19 cellular contexts compared by ENCODE assay signal in genomic region chr11:70206226-70206785, GRCh38. TPM values are rescaled to one million over a fixed set of nuclear protein-coding genes. Genes with fewer than 3 reads are reported as not detected.
A peak's percentile ranks its signal among the peaks of the same experiment; 100 is the strongest.
DNase-seq lines count a peak whose midpoint lies in the region; ATAC-seq and TF ChIP-seq lines count a peak whose summit lies in the region.
"Had no signal": no experiment of that assay in that cellular context is flagged by ENCODE, and none has a peak within 500 bp of the region (broad histone marks: within the 10 kb centered on the region; RNA-seq: fewer than 3 reads in every experiment).

No MANE protein-coding gene starts in this region.

- H3K27me3 ChIP-seq in CD4-positive, alpha-beta memory T cell (ENCODE audit: insufficient read depth, low read length), result no peaks in the 10 kb centered on the region
- no peaks in the 10 kb centered on the region for H3K27me3 ChIP-seq in GM23338 (ENCODE audit: insufficient read depth)
- no peaks in the 10 kb centered on the region for H3K27me3 ChIP-seq in body of pancreas
- H3K27me3 ChIP-seq: gastrocnemius medialis, testis had no signal

- peak overlapping the region in 7 of 8 donors; percentile 21 to 97 (median 94) for H3K4me3 Mint-ChIP-seq in CD4-positive, alpha-beta memory T cell
- H3K4me3 Mint-ChIP-seq in GM23338 (no peak overlapping the region; the same call in 2 of the 3 replicates), natural killer cell (no peak overlapping the region)
- H3K4me3 Mint-ChIP-seq in activated naive CD8-positive, alpha-beta T cell treated with anti-CD3 and anti-CD28 coated beads, Interleukin-2, amount 10 ng/mL, durations not matched to agents 7 days and 5 days, result no peak overlapping the region

- POLR2A ChIA-PET in CD4-positive, alpha-beta memory T cell (lab: Charles Lee; ENCODE audit: partially characterized antibody), result no interaction called here
- POLR2A ChIA-PET in activated naive CD8-positive, alpha-beta T cell treated with anti-CD3 and anti-CD28 coated beads, Interleukin-2, amount 10 ng/mL, durations not matched to agents 7 days and 5 days (lab: Charles Lee), result no interaction called here

- WGBS in body of pancreas, 2 donors, result 94% methylated on average over 11 to 17 of the region's 17 CpGs

- CTCF ChIA-PET in CD4-positive, alpha-beta memory T cell (lab: Charles Lee; ENCODE audit: partially characterized antibody), result no interaction called here

- no peak for DNase-seq in CD4-positive, alpha-beta memory T cell
- DNase-seq in GM23338 (ENCODE audit: low spot score) (no peak), natural killer cell (no peak), GM19238 (ENCODE audit: insufficient read length, low spot score) (no peak), body of pancreas (no peak), NCI-H526 (lab: John Stamatoyannopoulos, UW) (no peak)
- no peak for DNase-seq in activated naive CD8-positive, alpha-beta T cell treated with anti-CD3 and anti-CD28 coated beads, Interleukin-2, amount 10 ng/mL, durations not matched to agents 7 days and 5 days
- DNase-seq: activated CD8-positive, alpha-beta memory T cell treated with anti-CD3 and anti-CD28 coated beads, Interleukin-2, amount 50 U/mL, for 48 hours; amygdala; DND-41; gastrocnemius medialis; lower lobe of right lung; NCI-H2029 treated with DMSO at 0.1 percent for 48 hours; NCI-H69; PC-9; testis had no signal

- 0 out of 2 replicates have a peak, but pooled peaks cover 10% of the 10 kb centered on the region for H3F3A ChIP-seq in GM23338 (replicated peaks; ENCODE audit: low read depth)

- no peak for TF ChIP-seq POLR2A in body of pancreas (IDR thresholded peaks at IDR 0.05)

- no peak overlapping the region for H3K4me3 ChIP-seq in CD4-positive, alpha-beta memory T cell (ENCODE audit: low read length in 2 of 2)
- H3K4me3 ChIP-seq in GM23338, result no peak overlapping the region
- H3K4me3 ChIP-seq in body of pancreas, result no peak overlapping the region
- H3K4me3 ChIP-seq: gastrocnemius medialis, lower lobe of right lung, PC-9, testis had no signal

- H3K36me3 ChIP-seq in CD4-positive, alpha-beta memory T cell (ENCODE audit: insufficient read depth, low read length), result peaks cover 32% of the 10 kb centered on the region
- H3K36me3 ChIP-seq in GM23338 (ENCODE audit: insufficient read depth) (peaks cover 4% of the 10 kb centered on the region; the same call in 1 of the 2 replicates), body of pancreas (replicated peaks in 1 of 2; ENCODE audit: insufficient read depth in 1 of 2, low read depth in 2 of 2) (peaks cover 3 to 4% of the 10 kb centered on the region in 2 donors)

- H3K36me3 Mint-ChIP-seq in CD4-positive, alpha-beta memory T cell, result peaks cover 34 to 60% of the 10 kb centered on the region in 2 donors
- H3K36me3 Mint-ChIP-seq in GM23338 (ENCODE audit: low read depth) (peaks cover 54% of the 10 kb centered on the region), natural killer cell (no peaks in the 10 kb centered on the region)
- H3K36me3 Mint-ChIP-seq in activated naive CD8-positive, alpha-beta T cell treated with anti-CD3 and anti-CD28 coated beads, Interleukin-2, amount 10 ng/mL, durations not matched to agents 7 days and 5 days, result peaks cover 34% of the 10 kb centered on the region

- peak overlapping the region; percentile 78 to 100 (median 96) for H3K27ac Mint-ChIP-seq in CD4-positive, alpha-beta memory T cell
- H3K27ac Mint-ChIP-seq in GM23338 (0 out of 2 replicates have a peak overlapping the region, but pooled peaks have one; percentile 2), natural killer cell (peak overlapping the region; percentile 92 to 95)
- peak overlapping the region; percentile 98 for H3K27ac Mint-ChIP-seq in activated naive CD8-positive, alpha-beta T cell treated with anti-CD3 and anti-CD28 coated beads, Interleukin-2, amount 10 ng/mL, durations not matched to agents 7 days and 5 days

- H4K20me1 ChIP-seq in GM23338 (replicated peaks; ENCODE audit: insufficient read depth), result peaks cover 33% of the 10 kb centered on the region

- H3K27ac ChIP-seq in CD4-positive, alpha-beta memory T cell (ENCODE audit: low read depth, low read length), result no peak overlapping the region
- H3K27ac ChIP-seq in GM23338 (ENCODE audit: low read depth), result 0 out of 2 replicates have a peak overlapping the region, but pooled peaks have one; percentile 69
- H3K27ac ChIP-seq in body of pancreas, result no peak overlapping the region
- H3K27ac ChIP-seq: epithelial cell of prostate, gastrocnemius medialis, lower lobe of right lung, PC-9, testis, VCaP had no signal

- no peaks in the 10 kb centered on the region for H3K9me3 Mint-ChIP-seq in CD4-positive, alpha-beta memory T cell
- no peaks in the 10 kb centered on the region for H3K9me3 Mint-ChIP-seq in GM23338
- no peaks in the 10 kb centered on the region for H3K9me3 Mint-ChIP-seq in activated naive CD8-positive, alpha-beta T cell treated with anti-CD3 and anti-CD28 coated beads, Interleukin-2, amount 10 ng/mL, durations not matched to agents 7 days and 5 days
- no peaks in the 10 kb centered on the region for H3K9me3 Mint-ChIP-seq in natural killer cell

- H3K4me2 ChIP-seq in GM23338, result no peak overlapping the region

- TF ChIP-seq CTCF in GM23338 (conservative IDR thresholded peaks at IDR 0.05; ENCODE audit: low read depth in 2 of 2) (no peak), natural killer cell (IDR thresholded peaks at IDR 0.05) (no peak), body of pancreas (IDR thresholded peaks at IDR 0.05) (no peak)

- intact Hi-C loops in CD4-positive, alpha-beta memory T cell (cut with micrococcal nuclease), result no loop called here
- intact Hi-C loops in natural killer cell (cut with micrococcal nuclease) (no loop called here), body of pancreas (cut with DNase I) (no loop called here)

- H3K27me3 Mint-ChIP-seq in CD4-positive, alpha-beta memory T cell, result no peaks in the 10 kb centered on the region
- H3K27me3 Mint-ChIP-seq in GM23338 (ENCODE audit: insufficient read depth, low read depth, poor library complexity), result peaks cover 15% of the 10 kb centered on the region
- no peaks in the 10 kb centered on the region for H3K27me3 Mint-ChIP-seq in activated naive CD8-positive, alpha-beta T cell treated with anti-CD3 and anti-CD28 coated beads, Interleukin-2, amount 10 ng/mL, durations not matched to agents 7 days and 5 days
- H3K27me3 Mint-ChIP-seq in natural killer cell (ENCODE audit: low read depth in 2 of 2), result no peaks in the 10 kb centered on the region

- no peaks in the 10 kb centered on the region for H3K9me3 ChIP-seq in CD4-positive, alpha-beta memory T cell (ENCODE audit: control insufficient read depth in 1 of 2, low read length in 2 of 2)
- H3K9me3 ChIP-seq in body of pancreas, result no peaks in the 10 kb centered on the region
- H3K9me3 ChIP-seq: gastrocnemius medialis, lower lobe of right lung, testis had no signal

- peaks cover 33 to 71% (median 52%) of the 10 kb centered on the region in 4 donors for H3K4me1 Mint-ChIP-seq in CD4-positive, alpha-beta memory T cell
- H3K4me1 Mint-ChIP-seq in GM23338, result peaks cover 47% of the 10 kb centered on the region
- peaks cover 41% of the 10 kb centered on the region for H3K4me1 Mint-ChIP-seq in activated naive CD8-positive, alpha-beta T cell treated with anti-CD3 and anti-CD28 coated beads, Interleukin-2, amount 10 ng/mL, durations not matched to agents 7 days and 5 days
- H3K4me1 Mint-ChIP-seq in natural killer cell, result peaks cover 35 to 65% of the 10 kb centered on the region in 2 donors

- H3K4me1 ChIP-seq in CD4-positive, alpha-beta memory T cell (ENCODE audit: insufficient read depth, low read length), result peaks cover 48% of the 10 kb centered on the region
- H3K4me1 ChIP-seq in GM23338 (ENCODE audit: insufficient read depth), result peaks cover 39% of the 10 kb centered on the region
- peaks cover 26% of the 10 kb centered on the region for H3K4me1 ChIP-seq in body of pancreas

- H2AFZ ChIP-seq in GM23338, result no peak overlapping the region
- H2AFZ ChIP-seq: PC-9 had no signal

- no peak for ATAC-seq in GM23338
- no peak for ATAC-seq in activated naive CD8-positive, alpha-beta T cell treated with anti-CD3 and anti-CD28 coated beads, Interleukin-2, amount 10 ng/mL, durations not matched to agents 7 days and 5 days (ENCODE audit: low read depth)
- ATAC-seq in natural killer cell, result no peak
- ATAC-seq in body of pancreas, result no peak
- ATAC-seq: gastrocnemius medialis, lower lobe of right lung, SK-N-SH treated with all-trans-retinoic acid at 6 μM for 48 hours had no signal

- H3K9me2 ChIP-seq in GM23338 (ENCODE audit: insufficient read depth), result no peaks in the 10 kb centered on the region

- H3K79me2 ChIP-seq in GM23338 (replicated peaks; ENCODE audit: insufficient read depth), result peaks cover 40% of the 10 kb centered on the region

TF ChIP-seq in GM23338, 12 proteins besides CTCF, POLR2A, EP300 and RAD21 (continues in another document):
- TF ChIP-seq, protein P1, sequence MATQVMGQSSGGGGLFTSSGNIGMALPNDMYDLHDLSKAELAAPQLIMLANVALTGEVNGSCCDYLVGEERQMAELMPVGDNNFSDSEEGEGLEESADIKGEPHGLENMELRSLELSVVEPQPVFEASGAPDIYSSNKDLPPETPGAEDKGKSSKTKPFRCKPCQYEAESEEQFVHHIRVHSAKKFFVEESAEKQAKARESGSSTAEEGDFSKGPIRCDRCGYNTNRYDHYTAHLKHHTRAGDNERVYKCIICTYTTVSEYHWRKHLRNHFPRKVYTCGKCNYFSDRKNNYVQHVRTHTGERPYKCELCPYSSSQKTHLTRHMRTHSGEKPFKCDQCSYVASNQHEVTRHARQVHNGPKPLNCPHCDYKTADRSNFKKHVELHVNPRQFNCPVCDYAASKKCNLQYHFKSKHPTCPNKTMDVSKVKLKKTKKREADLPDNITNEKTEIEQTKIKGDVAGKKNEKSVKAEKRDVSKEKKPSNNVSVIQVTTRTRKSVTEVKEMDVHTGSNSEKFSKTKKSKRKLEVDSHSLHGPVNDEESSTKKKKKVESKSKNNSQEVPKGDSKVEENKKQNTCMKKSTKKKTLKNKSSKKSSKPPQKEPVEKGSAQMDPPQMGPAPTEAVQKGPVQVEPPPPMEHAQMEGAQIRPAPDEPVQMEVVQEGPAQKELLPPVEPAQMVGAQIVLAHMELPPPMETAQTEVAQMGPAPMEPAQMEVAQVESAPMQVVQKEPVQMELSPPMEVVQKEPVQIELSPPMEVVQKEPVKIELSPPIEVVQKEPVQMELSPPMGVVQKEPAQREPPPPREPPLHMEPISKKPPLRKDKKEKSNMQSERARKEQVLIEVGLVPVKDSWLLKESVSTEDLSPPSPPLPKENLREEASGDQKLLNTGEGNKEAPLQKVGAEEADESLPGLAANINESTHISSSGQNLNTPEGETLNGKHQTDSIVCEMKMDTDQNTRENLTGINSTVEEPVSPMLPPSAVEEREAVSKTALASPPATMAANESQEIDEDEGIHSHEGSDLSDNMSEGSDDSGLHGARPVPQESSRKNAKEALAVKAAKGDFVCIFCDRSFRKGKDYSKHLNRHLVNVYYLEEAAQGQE (IDR thresholded peaks at IDR 0.05; ENCODE audit: unreplicated experiment), result no peak

RNA-seq across cellular contexts. Expression of gene FADD, which starts 3.2 kb away (rescaled TPM):
- 10 to 100 TPM; 43.6 to 48.0 TPM for total RNA-seq in CD4-positive, alpha-beta memory T cell
- 10 to 100 TPM; 19.2 to 24.7 TPM for polyA plus RNA-seq in CD4-positive, alpha-beta memory T cell
- total RNA-seq in GM23338 (2014; rRNA removed; shearing (Covaris generic)), result 50.6 and 65.8 TPM in 2 replicates
- 19.6 and 19.7 TPM in 2 replicates for polyA plus RNA-seq in GM23338 (2016; fragmentation: Nextera tagmentation; extraction: Ambion mirVana)
- 10 to 100 TPM; 40.4 to 41.3 TPM for total RNA-seq in activated naive CD8-positive, alpha-beta T cell treated with anti-CD3 and anti-CD28 coated beads, Interleukin-2, amount 10 ng/mL, durations not matched to agents 7 days and 5 days
- total RNA-seq in natural killer cell (1 to 10 TPM; 7.8 to 9.2 (median 9.0) TPM), body of pancreas (10 to 100 TPM in 1 of 2 donors, 1 to 10 TPM in 1; 9.1 to 14.2 TPM)

Comparison
In these comparisons a context has a peak if more than half of its experiments do, and no peak if none do; other contexts are left out.
1. H3K27ac Mint-ChIP-seq: peak in every context shown above with its lines; median percentile 98 in activated naive CD8-positive, alpha-beta T cell treated with anti-CD3 and anti-CD28 coated beads, Interleukin-2, amount 10 ng/mL, durations not matched to agents 7 days and 5 days; 96 in CD4-positive, alpha-beta memory T cell; 94 in natural killer cell; 2 in GM23338.
2. H3K4me3 Mint-ChIP-seq: peak in CD4-positive, alpha-beta memory T cell (7 of 8); none in GM23338 (single experiment), activated naive CD8-positive, alpha-beta T cell treated with anti-CD3 and anti-CD28 coated beads, Interleukin-2, amount 10 ng/mL, durations not matched to agents 7 days and 5 days (single experiment) and natural killer cell (single experiment).